Comparison of ENCODE assay signal across 9 cellular contexts in genomic region chr1:180188103-180188506, GRCh38. TPM values are rescaled to one million over a fixed set of nuclear protein-coding genes. Genes with fewer than 3 reads are reported as not detected.
DNase-seq lines count a peak whose midpoint lies in the region; ATAC-seq, FAIRE-seq and TF ChIP-seq lines count a peak whose summit lies in the region.
"Had no signal": no experiment of that assay in that cellular context is flagged by ENCODE, and none has a peak within 500 bp of the region (broad histone marks: within the 10 kb centered on the region; RNA-seq: fewer than 3 reads in every experiment).

No MANE protein-coding gene starts in this region.

- H3K9me3 Mint-ChIP-seq in Calu3 (ENCODE audit: low read depth, unreplicated experiment), result no peaks in the 10 kb centered on the region

- no peak for TF ChIP-seq POLR2A in H54 (IDR thresholded peaks at IDR 0.05; ENCODE audit: low read depth, low read length)

- BruUV-seq in Calu3 (replicated peaks; lab: Mats Ljungman, UMichigan), result no TSS peak

- H3K27me3 Mint-ChIP-seq in Calu3 (ENCODE audit: unreplicated experiment), result no peaks in the 10 kb centered on the region

- H3K27ac Mint-ChIP-seq in Calu3 (ENCODE audit: unreplicated experiment), result no peak overlapping the region

- peaks cover 48% of the 10 kb centered on the region for H3K36me3 Mint-ChIP-seq in Calu3 (ENCODE audit: insufficient read depth, unreplicated experiment)

- no peak for FAIRE-seq in H54 (lab: Jason Lieb, UNC)

- peaks cover 99% of the 10 kb centered on the region for H3K36me3 ChIP-seq in lower lobe of right lung

- intact Hi-C loops in Calu3 (cut with micrococcal nuclease; ENCODE audit: unreplicated experiment) (loop anchor here (1.0 kb wide), 1 partner anchor 292 kb away; no protein-coding TSS in a partner anchor), lower lobe of right lung (cut with DNase I) (no loop called here)

- no peak overlapping the region for H3K4me3 ChIP-seq in lower lobe of right lung
- H3K4me3 ChIP-seq: SK-N-MC had no signal

- H3K27me3 ChIP-seq in lower lobe of right lung (ENCODE audit: low read depth), result no peaks in the 10 kb centered on the region

- peak; percentile 79 for DNase-seq in Calu3
- DNase-seq in H54 (ENCODE audit: insufficient read length, low spot score), result peak; percentile 51
- DNase-seq in NCI-H69 (lab: John Stamatoyannopoulos, UW), result peak; percentile 82
- DNase-seq in cerebellar cortex (ENCODE audit: low spot score), result peak; percentile 58
- DNase-seq in lower lobe of right lung, result no peak
- no peak for DNase-seq in CD1c-positive myeloid dendritic cell (ENCODE audit: extremely low spot score)

- H3K27ac ChIP-seq in lower lobe of right lung, result no peak overlapping the region
- H3K27ac ChIP-seq: SK-N-MC had no signal

- peak; percentile 84 for TF ChIP-seq CTCF in Calu3 (IDR thresholded peaks at IDR 0.05; ENCODE audit: unreplicated experiment)
- peak; percentile 41 for TF ChIP-seq CTCF in lower lobe of right lung (IDR thresholded peaks at IDR 0.05)

- CTCF ChIA-PET in Calu3 (lab: Charles Lee), result interaction anchor here (0.7 to 1.5 kb wide), 6 partner anchors 9 to 290 kb away, joined by 3 to 11 read pairs (median 5); no protein-coding TSS in a partner anchor

- peaks cover 12% of the 10 kb centered on the region for H3K4me1 Mint-ChIP-seq in Calu3 (ENCODE audit: low read depth, unreplicated experiment)

- no peaks in the 10 kb centered on the region for H3K9me3 ChIP-seq in lower lobe of right lung

- H3K4me3 Mint-ChIP-seq in Calu3 (ENCODE audit: low read depth, unreplicated experiment), result no peak overlapping the region

- peak; percentile 46 to 56 for ATAC-seq in lower lobe of right lung
- no peak for ATAC-seq in GM21381 (IDR thresholded peaks at IDR 0.05; ENCODE audit: unreplicated experiment)
- no peak for ATAC-seq in GM21390 (IDR thresholded peaks at IDR 0.05; ENCODE audit: unreplicated experiment)

- H3K4me1 ChIP-seq in lower lobe of right lung, result no peaks in the 10 kb centered on the region

RNA-seq across cellular contexts. Expression of gene QSOX1, which starts 33.4 kb away (rescaled TPM):
- total RNA-seq in Calu3 (2022) (462 and 505 TPM in 2 replicates), lower lobe of right lung (241 TPM)

RNA-seq across cellular contexts. Expression of gene LHX4, which starts 42.0 kb away (rescaled TPM):
- total RNA-seq in Calu3 (2022), result 0.05 and 0.19 TPM in 2 replicates
- total RNA-seq in lower lobe of right lung, result not detected

Comparison
In these comparisons a context has a peak if more than half of its experiments do, and no peak if none do; other contexts are left out.
1. DNase-seq: peak in Calu3 (single experiment), H54 (single experiment), NCI-H69 (single experiment) and cerebellar cortex (single experiment); none in lower lobe of right lung (single experiment) and CD1c-positive myeloid dendritic cell (single experiment).
2. ATAC-seq: peak in lower lobe of right lung (2 of 2); none in GM21381 (single experiment) and GM21390 (single experiment).